ENCODE assay signal across 8 cellular contexts in the genomic region with DNA sequence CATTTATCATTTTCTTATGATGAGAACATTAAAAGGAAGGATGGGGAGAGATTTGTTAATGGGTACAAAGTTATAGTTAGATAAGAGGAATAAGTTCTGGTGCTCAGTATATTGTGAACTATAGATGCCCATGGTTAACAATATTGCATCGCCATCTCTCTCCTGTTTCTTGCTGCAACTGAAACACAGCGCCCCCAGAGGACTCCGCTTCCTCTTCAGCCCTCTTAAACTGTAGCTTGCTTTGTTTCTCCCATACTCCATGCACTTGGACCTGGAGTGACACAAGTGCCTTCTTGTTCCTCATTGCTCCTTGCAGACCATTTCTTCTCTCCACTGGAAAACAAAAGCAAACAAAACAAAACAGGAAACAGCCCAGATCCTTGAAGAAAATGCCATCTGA.
DNase-seq lines count a peak whose midpoint lies in the region; ATAC-seq and TF ChIP-seq lines count a peak whose summit lies in the region.

No MANE protein-coding gene starts in this region.

- ATAC-seq in mucosa of descending colon (peak; percentile 76), T-helper 17 cell (no peak)

- H3K9me2 ChIP-seq in Loucy (replicated peaks; ENCODE audit: low read depth, low read length), result no peaks in the 10 kb centered on the region

- no peaks in the 10 kb centered on the region for H4K20me1 ChIP-seq in Loucy (ENCODE audit: insufficient read depth, low read length, poor library complexity, severe bottlenecking)
- H4K20me1 ChIP-seq in mammary epithelial cell (ENCODE audit: insufficient read depth, low read length), result no peaks in the 10 kb centered on the region

- BruUV-seq in mammary epithelial cell (replicated peaks; lab: Mats Ljungman, UMichigan), result no TSS peak

- H3F3A ChIP-seq in Loucy (ENCODE audit: low read depth), result no peaks in the 10 kb centered on the region

- no peak overlapping the region for H3K27ac Mint-ChIP-seq in T-helper 17 cell

- H3K4me3 Mint-ChIP-seq in T-helper 17 cell, result no peak overlapping the region

- DNase-seq in DMS 273 (lab: John Stamatoyannopoulos, UW; ENCODE audit: unreplicated experiment) (peak; percentile 29), DMS 273 treated with DMSO at 0.1 percent for 48 hours (lab: John Stamatoyannopoulos, UW) (no peak), mammary epithelial cell (peak; percentile 14), mucosa of descending colon (peak in 2 of 3 donors; percentile 50 to 74), T-helper 17 cell (no peak), GM19240 (ENCODE audit: insufficient read length, low spot score) (no peak)
- DNase-seq in effector CD8-positive, alpha-beta T cell (lab: John Stamatoyannopoulos, UW), result no peak

- H3K4me1 ChIP-seq in Loucy (ENCODE audit: insufficient read depth, low read length, poor library complexity, severe bottlenecking) (no peaks in the 10 kb centered on the region), mammary epithelial cell (ENCODE audit: insufficient read depth, low read length) (no peaks in the 10 kb centered on the region), mucosa of descending colon (ENCODE audit: low read depth) (no peaks in the 10 kb centered on the region)

- H2AFZ ChIP-seq in Loucy (ENCODE audit: low read length), result peak overlapping the region; percentile 67; the same call in 1 of the 2 replicates
- no peak overlapping the region for H2AFZ ChIP-seq in mammary epithelial cell (ENCODE audit: low read depth, low read length)

- no peaks in the 10 kb centered on the region for H3K36me3 ChIP-seq in Loucy (ENCODE audit: insufficient read depth, low read length)
- H3K36me3 ChIP-seq in mammary epithelial cell (ENCODE audit: insufficient read depth, low read length), result no peaks in the 10 kb centered on the region
- H3K36me3 ChIP-seq in mucosa of descending colon (ENCODE audit: low read depth), result no peaks in the 10 kb centered on the region

- WGBS in mammary epithelial cell (ENCODE audit: low coverage, missing lambda C conversion rate), result 44% methylated on average over 3 of the region's 3 CpGs

- H3K27me3 ChIP-seq in Loucy (ENCODE audit: insufficient read depth, low read length, poor library complexity, severe bottlenecking) (no peaks in the 10 kb centered on the region), mammary epithelial cell (ENCODE audit: insufficient read depth, low read length) (no peaks in the 10 kb centered on the region)

- H3K4me2 ChIP-seq in Loucy (ENCODE audit: low read depth, low read length, poor library complexity, severe bottlenecking) (no peak overlapping the region), mammary epithelial cell (ENCODE audit: insufficient read depth, low read depth, low read length) (no peak overlapping the region)

- TF ChIP-seq CTCF in Loucy (conservative IDR thresholded peaks at IDR 0.05; ENCODE audit: low read length), result peak; percentile 76
- peak; percentile 66 to 80 for TF ChIP-seq CTCF in mammary epithelial cell (conservative IDR thresholded peaks at IDR 0.05 in 1 of 2, IDR thresholded peaks at IDR 0.05 in 1 of 2; ENCODE audit: extremely low read depth in 1 of 2, insufficient read depth in 1 of 2, low read depth in 1 of 2, low read length in 2 of 2)
- no peak for TF ChIP-seq CTCF in mucosa of descending colon (IDR thresholded peaks at IDR 0.05)

- intact Hi-C loops in mammary epithelial cell (cut with micrococcal nuclease), result no loop called here
- intact Hi-C loops in mucosa of descending colon (cut with DNase I, micrococcal nuclease), result no loop called here

- H3K4me3 ChIP-seq in Loucy (ENCODE audit: low read length, poor library complexity, severe bottlenecking) (no peak overlapping the region), mammary epithelial cell (replicated peaks in 1 of 3; ENCODE audit: insufficient read depth in 1 of 3, low read depth in 2 of 3, low read length in 3 of 3) (no peak overlapping the region), mucosa of descending colon (no peak overlapping the region)

- H3K9me3 ChIP-seq in Loucy (ENCODE audit: insufficient read depth, low read depth, low read length) (no peaks in the 10 kb centered on the region), mammary epithelial cell (replicated peaks; ENCODE audit: insufficient read depth, low read length) (no peaks in the 10 kb centered on the region), mucosa of descending colon (no peaks in the 10 kb centered on the region), T-helper 17 cell (ENCODE audit: control insufficient read depth, low read length, poor library complexity, severe bottlenecking) (no peaks in the 10 kb centered on the region)

- H3K27ac ChIP-seq in mammary epithelial cell (ENCODE audit: insufficient read depth, low read depth, low read length), result no peak overlapping the region

- H3K4me1 Mint-ChIP-seq in T-helper 17 cell, result peaks cover 4% of the 10 kb centered on the region

- CTCF ChIA-PET in mammary epithelial cell (lab: Charles Lee; ENCODE audit: low non-redundant PET), result no interaction called here

- H3K9ac ChIP-seq in Loucy (ENCODE audit: low read depth, low read length, poor library complexity, severe bottlenecking) (no peak overlapping the region), mammary epithelial cell (ENCODE audit: insufficient read depth, low read length) (no peak overlapping the region)

- no peaks in the 10 kb centered on the region for H3K27me3 Mint-ChIP-seq in T-helper 17 cell

- in situ Hi-C loops in mammary epithelial cell (cut with MboI; ENCODE audit: low sequenced_read_pairs in 2 of 2), result no loop called here

- dilution Hi-C loops in mammary epithelial cell (cut with HindIII; ENCODE audit: low sequenced_read_pairs), result no loop called here

- H3K79me2 ChIP-seq in Loucy (ENCODE audit: insufficient read depth, low read length) (no peaks in the 10 kb centered on the region), mammary epithelial cell (ENCODE audit: insufficient read depth, low read length) (no peaks in the 10 kb centered on the region)

- no peaks in the 10 kb centered on the region for H3K36me3 Mint-ChIP-seq in T-helper 17 cell (ENCODE audit: low read depth)

Comparison
In these comparisons a context has a peak if more than half of its experiments do, and no peak if none do; other contexts are left out.
1. DNase-seq: peak in DMS 273 (single experiment), mammary epithelial cell (single experiment) and mucosa of descending colon (2 of 3); none in DMS 273 treated with DMSO at 0.1 percent for 48 hours (single experiment), T-helper 17 cell (0 of 3), effector CD8-positive, alpha-beta T cell (single experiment) and GM19240 (single experiment).